In genomic region chr6:141594874-141595273, GRCh38 we compare ENCODE assay signal across 21 cellular contexts.
DNase-seq lines count a peak whose midpoint lies in the region; ATAC-seq and TF ChIP-seq lines count a peak whose summit lies in the region.
"Had no signal": no experiment of that assay in that cellular context is flagged by ENCODE, and none has a peak within 500 bp of the region (broad histone marks: within the 10 kb centered on the region; RNA-seq: fewer than 3 reads in every experiment).

No MANE protein-coding gene starts in this region.

- POLR2A ChIA-PET in OCI-LY7 (lab: Charles Lee), result interaction anchor here (0.6 kb wide), 1 partner anchor 883 kb away, joined by 3 read pairs; no protein-coding TSS in a partner anchor

- no peaks in the 10 kb centered on the region for H3K27me3 Mint-ChIP-seq in chondrocyte (ENCODE audit: low read depth)
- H3K27me3 Mint-ChIP-seq: progenitor cell of endocrine pancreas had no signal

- H3K79me2 ChIP-seq in OCI-LY7 (ENCODE audit: insufficient read depth, low read depth, low read length), result no peaks in the 10 kb centered on the region

- H3K36me3 Mint-ChIP-seq in chondrocyte (ENCODE audit: low read depth), result peaks cover 2% of the 10 kb centered on the region
- H3K36me3 Mint-ChIP-seq: activated naive CD8-positive, alpha-beta T cell had no signal

- H3K9me3 Mint-ChIP-seq in chondrocyte (ENCODE audit: low read depth), result peaks cover 11% of the 10 kb centered on the region
- H3K9me3 Mint-ChIP-seq: nephron progenitor cell had no signal

- peaks cover 10% of the 10 kb centered on the region for H3K4me1 Mint-ChIP-seq in chondrocyte (ENCODE audit: low read depth)
- H3K4me1 Mint-ChIP-seq: nephron progenitor cell had no signal

- peak; percentile 25 for DNase-seq in NCI-H748 (lab: John Stamatoyannopoulos, UW; ENCODE audit: unreplicated experiment)
- DNase-seq in NCI-H748 treated with DMSO at 0.1 percent for 48 hours (lab: John Stamatoyannopoulos, UW), result no peak
- DNase-seq in OCI-LY7 (ENCODE audit: low spot score), result peak; percentile 0
- DNase-seq in chondrocyte (ENCODE audit: low spot score), result no peak
- no peak for DNase-seq in retinal pigment epithelial cell (ENCODE audit: low read depth)
- DNase-seq in upper lobe of right lung, result no peak
- DNase-seq in islet precursor cell, result no peak
- DNase-seq: activated CD4-positive, alpha-beta T cell treated with anti-CD3 and anti-CD28 coated beads for 1 hour; body of pancreas; C1 segment of cervical spinal cord; cortex of kidney; NCI-H2029 treated with DMSO at 0.1 percent for 48 hours; NCI-H446 treated with DMSO at 0.1 percent for 48 hours; nephron progenitor cell; SJCRH30; T-helper 9 cell had no signal

- BruUV-seq in OCI-LY7 (replicated peaks; lab: Mats Ljungman, UMichigan), result no TSS peak

- H3K4me2 ChIP-seq in OCI-LY7 (ENCODE audit: low read length), result no peak overlapping the region
- H3K4me2 ChIP-seq: A549 had no signal

- no peaks in the 10 kb centered on the region for H3K27me3 ChIP-seq in upper lobe of right lung
- H3K27me3 ChIP-seq: body of pancreas, SJCRH30 had no signal

- H3K4me3 Mint-ChIP-seq in chondrocyte (ENCODE audit: unreplicated experiment), result no peak overlapping the region
- H3K4me3 Mint-ChIP-seq: activated naive CD8-positive, alpha-beta T cell; nephron progenitor cell had no signal

- H3K4me3 ChIP-seq in OCI-LY7 (ENCODE audit: low read depth, low read length, poor library complexity, severe bottlenecking) (no peak overlapping the region), retinal pigment epithelial cell (ENCODE audit: low read length) (no peak overlapping the region), upper lobe of right lung (no peak overlapping the region)
- H3K4me3 ChIP-seq: A549, body of pancreas, SJCRH30, skin epidermis had no signal

- H3K36me3 ChIP-seq in OCI-LY7 (ENCODE audit: insufficient read depth, low read length) (no peaks in the 10 kb centered on the region), upper lobe of right lung (no peaks in the 10 kb centered on the region)
- H3K36me3 ChIP-seq: SJCRH30 had no signal

- H2AFZ ChIP-seq in OCI-LY7 (ENCODE audit: low read length), result no peak overlapping the region

- H3K27ac Mint-ChIP-seq in chondrocyte (ENCODE audit: unreplicated experiment), result no peak overlapping the region
- H3K27ac Mint-ChIP-seq: activated naive CD8-positive, alpha-beta T cell; nephron progenitor cell; progenitor cell of endocrine pancreas had no signal

- no peaks in the 10 kb centered on the region for H4K20me1 ChIP-seq in OCI-LY7 (ENCODE audit: insufficient read depth, low read length)

- ATAC-seq in upper lobe of right lung, result no peak
- ATAC-seq in GM19452 (IDR thresholded peaks at IDR 0.05; ENCODE audit: unreplicated experiment), result no peak
- ATAC-seq: A549, body of pancreas had no signal

- H3K27ac ChIP-seq in OCI-LY7 (ENCODE audit: low read depth, low read length, poor library complexity, severe bottlenecking) (no peak overlapping the region), upper lobe of right lung (no peak overlapping the region)
- H3K27ac ChIP-seq: A549, body of pancreas, SJCRH30, skin epidermis had no signal

- intact Hi-C loops in OCI-LY7 (cut with micrococcal nuclease; ENCODE audit: unreplicated experiment), result no loop called here
- intact Hi-C loops in upper lobe of right lung (cut with DNase I), result no loop called here

- no peaks in the 10 kb centered on the region for H3K9me2 ChIP-seq in OCI-LY7 (ENCODE audit: insufficient read depth, low read length)

- TF ChIP-seq CTCF in OCI-LY7 (conservative IDR thresholded peaks at IDR 0.05; ENCODE audit: low read length) (peak; percentile 43), chondrocyte (IDR thresholded peaks at IDR 0.05) (peak; percentile 66), retinal pigment epithelial cell (conservative IDR thresholded peaks at IDR 0.05; ENCODE audit: low read depth, low read length) (peak; percentile 32), upper lobe of right lung (IDR thresholded peaks at IDR 0.05) (no peak)

- H3K4me1 ChIP-seq in OCI-LY7 (ENCODE audit: insufficient read depth, low read length, poor library complexity, severe bottlenecking), result no peaks in the 10 kb centered on the region
- H3K4me1 ChIP-seq in upper lobe of right lung, result no peaks in the 10 kb centered on the region
- H3K4me1 ChIP-seq: body of pancreas, SJCRH30 had no signal

- H3K9me3 ChIP-seq in OCI-LY7 (ENCODE audit: low read length), result no peaks in the 10 kb centered on the region
- no peaks in the 10 kb centered on the region for H3K9me3 ChIP-seq in upper lobe of right lung
- H3K9me3 ChIP-seq: A549, body of pancreas, SJCRH30 had no signal

- CTCF ChIA-PET in OCI-LY7 (lab: Charles Lee; ENCODE audit: unreplicated experiment), result no interaction called here

Comparison
In these comparisons a context has a peak if more than half of its experiments do, and no peak if none do; other contexts are left out.
1. DNase-seq: peak in NCI-H748 (single experiment) and OCI-LY7 (single experiment); none in NCI-H748 treated with DMSO at 0.1 percent for 48 hours (single experiment), chondrocyte (single experiment), retinal pigment epithelial cell (single experiment), upper lobe of right lung (single experiment) and islet precursor cell (single experiment).